In the genomic region with DNA sequence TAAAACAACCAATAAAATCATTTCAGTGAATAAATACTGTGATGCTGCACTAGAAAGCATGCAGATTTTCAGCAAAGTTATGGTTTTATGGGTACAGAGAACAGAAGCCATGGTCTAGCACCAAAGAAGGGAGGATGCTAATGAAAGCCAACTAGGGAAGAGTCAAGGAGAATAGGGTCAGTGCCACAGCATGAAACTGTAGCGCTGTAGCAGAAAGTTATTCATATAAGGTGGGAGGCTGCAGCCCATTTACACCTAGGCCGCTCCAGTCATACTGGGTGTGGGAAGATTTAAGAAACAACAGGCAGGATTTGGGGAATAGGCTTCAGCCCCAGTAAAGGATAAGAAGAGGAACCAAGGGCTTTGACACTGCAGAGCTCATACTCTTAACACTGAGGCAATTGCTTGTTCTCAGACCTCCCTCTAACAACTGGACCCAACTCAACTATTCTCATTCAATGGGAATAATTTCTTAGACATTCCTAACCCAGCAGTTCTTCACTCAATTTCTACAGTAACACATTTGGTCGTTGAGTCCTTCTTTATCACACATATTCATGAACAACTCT, we compare ENCODE assay signal across 11 cellular contexts. TPM values are rescaled to one million over a fixed set of nuclear protein-coding genes. Genes with fewer than 3 reads are reported as not detected.
DNase-seq lines count a peak whose midpoint lies in the region; ATAC-seq, FAIRE-seq and TF ChIP-seq lines count a peak whose summit lies in the region.
"Had no signal": no experiment of that assay in that cellular context is flagged by ENCODE, and none has a peak within 500 bp of the region (broad histone marks: within the 10 kb centered on the region; RNA-seq: fewer than 3 reads in every experiment).

No MANE protein-coding gene starts in this region.

- no peaks in the 10 kb centered on the region for H3F3A ChIP-seq in PC-9 (ENCODE audit: insufficient read depth, low read depth)

- no peaks in the 10 kb centered on the region for H4K20me1 ChIP-seq in PC-9 (ENCODE audit: insufficient read depth)

- no peaks in the 10 kb centered on the region for H3K9me2 ChIP-seq in PC-9 (ENCODE audit: insufficient read depth)

- H3K4me1 ChIP-seq in CD8-positive, alpha-beta memory T cell (ENCODE audit: insufficient read depth, low read length) = peaks cover 54% of the 10 kb centered on the region
- no peaks in the 10 kb centered on the region for H3K4me1 ChIP-seq in PC-9 (replicated peaks; ENCODE audit: insufficient read depth)

- no peak for TF ChIP-seq CTCF in natural killer cell (IDR thresholded peaks at IDR 0.05)
- no peak for TF ChIP-seq CTCF in PC-9 (conservative IDR thresholded peaks at IDR 0.05)

- H3K79me2 ChIP-seq in PC-9 (ENCODE audit: low read depth) = no peaks in the 10 kb centered on the region

- ATAC-seq in natural killer cell (no peak), HG03457 (IDR thresholded peaks at IDR 0.05; ENCODE audit: unreplicated experiment) (no peak)

- BruUV-seq in PC-9 (replicated peaks; lab: Mats Ljungman, UMichigan) = no TSS peak

- H3K4me2 ChIP-seq in PC-9 = no peak overlapping the region

- FAIRE-seq in GM18507 (lab: Jason Lieb, UNC) = peak; percentile 68
- FAIRE-seq: H54 had no signal

- peaks cover 51 to 77% (median 69%) of the 10 kb centered on the region in 3 donors for H3K4me1 Mint-ChIP-seq in CD8-positive, alpha-beta memory T cell
- H3K4me1 Mint-ChIP-seq in activated naive CD8-positive, alpha-beta T cell (ENCODE audit: low read depth) = peaks cover 59% of the 10 kb centered on the region
- H3K4me1 Mint-ChIP-seq in natural killer cell = peaks cover 78 to 84% of the 10 kb centered on the region in 2 donors

- no peaks in the 10 kb centered on the region for H3K27me3 Mint-ChIP-seq in CD8-positive, alpha-beta memory T cell
- H3K27me3 Mint-ChIP-seq in activated naive CD8-positive, alpha-beta T cell = no peaks in the 10 kb centered on the region
- no peaks in the 10 kb centered on the region for H3K27me3 Mint-ChIP-seq in natural killer cell (ENCODE audit: low read depth in 2 of 2)

- peaks cover 22 to 77% (median 28%) of the 10 kb centered on the region in 3 donors for H3K36me3 Mint-ChIP-seq in CD8-positive, alpha-beta memory T cell
- peaks cover 47% of the 10 kb centered on the region for H3K36me3 Mint-ChIP-seq in activated naive CD8-positive, alpha-beta T cell
- H3K36me3 Mint-ChIP-seq in natural killer cell = peaks cover 37% of the 10 kb centered on the region

- no peak overlapping the region for H2AFZ ChIP-seq in PC-9

- intact Hi-C loops in natural killer cell (cut with micrococcal nuclease) = no loop called here
- intact Hi-C loops in PC-9 (cut with micrococcal nuclease; ENCODE audit: unreplicated experiment) = no loop called here

- H3K27ac ChIP-seq in CD8-positive, alpha-beta memory T cell (ENCODE audit: low read depth, low read length) = no peak overlapping the region
- H3K27ac ChIP-seq in PC-9 = no peak overlapping the region

- H3K36me3 ChIP-seq in CD8-positive, alpha-beta memory T cell (ENCODE audit: insufficient read depth, low read length) = peaks cover 35% of the 10 kb centered on the region
- H3K36me3 ChIP-seq in PC-9 (ENCODE audit: low read depth) = no peaks in the 10 kb centered on the region
- H3K36me3 ChIP-seq: uterus had no signal

- H3K27me3 ChIP-seq in CD8-positive, alpha-beta memory T cell (ENCODE audit: insufficient read depth, low read length, poor library complexity, severe bottlenecking) = no peaks in the 10 kb centered on the region
- no peaks in the 10 kb centered on the region for H3K27me3 ChIP-seq in PC-9 (ENCODE audit: insufficient read depth, low read depth)
- H3K27me3 ChIP-seq: uterus had no signal

- H3K9me3 Mint-ChIP-seq in CD8-positive, alpha-beta memory T cell = no peaks in the 10 kb centered on the region
- H3K9me3 Mint-ChIP-seq in activated naive CD8-positive, alpha-beta T cell (ENCODE audit: low read depth) = peaks cover 3% of the 10 kb centered on the region
- no peaks in the 10 kb centered on the region for H3K9me3 Mint-ChIP-seq in natural killer cell

- H3K4me3 ChIP-seq in CD8-positive, alpha-beta memory T cell (ENCODE audit: low read length) = peak overlapping the region; percentile 48
- H3K4me3 ChIP-seq in PC-9 = no peak overlapping the region

- DNase-seq in CD8-positive, alpha-beta memory T cell = no peak
- DNase-seq in GM18507 (ENCODE audit: extremely low spot score, insufficient read length, low read depth) = no peak
- no peak for DNase-seq in natural killer cell
- no peak for DNase-seq in GM03348 (ENCODE audit: low spot score)
- no peak for DNase-seq in PC-9
- DNase-seq: NCI-H1930, T1000, uterus had no signal

- H3K9me3 ChIP-seq in CD8-positive, alpha-beta memory T cell (ENCODE audit: low read length) = no peaks in the 10 kb centered on the region
- H3K9me3 ChIP-seq in PC-9 (ENCODE audit: insufficient read depth, low read depth) = no peaks in the 10 kb centered on the region
- H3K9me3 ChIP-seq: uterus had no signal

- peak overlapping the region; percentile 55 to 98 (median 88) for H3K27ac Mint-ChIP-seq in CD8-positive, alpha-beta memory T cell
- H3K27ac Mint-ChIP-seq in activated naive CD8-positive, alpha-beta T cell = peak overlapping the region; percentile 96
- H3K27ac Mint-ChIP-seq in natural killer cell = peak overlapping the region; percentile 90 to 94

- CTCF ChIA-PET in CD8-positive, alpha-beta memory T cell (lab: Charles Lee) = no interaction called here
- CTCF ChIA-PET in PC-9 (lab: Charles Lee) = no interaction called here

- H3K4me3 Mint-ChIP-seq in CD8-positive, alpha-beta memory T cell = peak overlapping the region; percentile 88 to 94 (median 92)
- H3K4me3 Mint-ChIP-seq in activated naive CD8-positive, alpha-beta T cell = peak overlapping the region; percentile 92
- peak overlapping the region; percentile 94 for H3K4me3 Mint-ChIP-seq in natural killer cell

- POLR2A ChIA-PET in CD8-positive, alpha-beta memory T cell (lab: Charles Lee) = no interaction called here
- POLR2A ChIA-PET in PC-9 (lab: Charles Lee; ENCODE audit: unreplicated experiment) = no interaction called here

RNA-seq across cellular contexts. Expression of a gene that starts 4.4 kb away (rescaled TPM):
- 100 to 1,000 TPM; 175 to 186 TPM for total RNA-seq in CD8-positive, alpha-beta memory T cell
- 126 TPM for polyA plus RNA-seq in CD8-positive, alpha-beta memory T cell
- total RNA-seq in natural killer cell (100 to 1,000 TPM; 141 to 218 (median 151) TPM), PC-9 (2021) (18.5 and 31.3 TPM in 2 replicates)
